In the genomic region with DNA sequence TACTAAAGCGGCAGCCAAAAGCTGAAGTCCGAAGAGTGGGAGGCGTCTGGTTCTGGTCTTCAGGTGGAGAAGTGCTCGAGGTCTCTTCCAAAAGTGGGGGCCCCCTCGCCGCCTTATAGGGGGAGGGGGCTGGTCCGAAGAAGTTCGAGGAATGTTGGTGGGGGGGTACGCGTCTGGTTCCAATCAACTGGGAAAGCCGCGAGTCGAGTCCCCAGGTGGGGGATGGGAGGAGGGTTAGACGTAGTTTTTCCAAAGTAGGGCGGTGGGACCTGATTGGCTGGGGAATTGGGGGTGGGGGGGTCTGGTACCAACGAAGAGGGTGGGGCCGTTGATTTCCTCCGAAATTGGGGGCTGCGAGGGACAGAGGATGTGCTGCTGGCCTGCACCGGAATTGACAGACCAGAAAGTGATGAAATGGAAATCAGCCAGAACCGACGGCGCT, we compare ENCODE assay signal across 9 cellular contexts. TPM values are rescaled to one million over a fixed set of nuclear protein-coding genes. Genes with fewer than 3 reads are reported as not detected.
DNase-seq lines count a peak whose midpoint lies in the region; ATAC-seq and TF ChIP-seq lines count a peak whose summit lies in the region.
"Had no signal": no experiment of that assay in that cellular context is flagged by ENCODE, and none has a peak within 500 bp of the region (broad histone marks: within the 10 kb centered on the region; RNA-seq: fewer than 3 reads in every experiment).

No MANE protein-coding gene starts in this region.

- peak overlapping the region; percentile 74 for H3K27ac Mint-ChIP-seq in activated CD4-positive, alpha-beta T cell treated with anti-CD3 and anti-CD28 coated beads for 36 hours
- peak overlapping the region; percentile 55 for H3K27ac Mint-ChIP-seq in activated CD8-positive, alpha-beta T cell treated with anti-CD3 and anti-CD28 coated beads for 36 hours

- POLR2A ChIA-PET in activated CD4-positive, alpha-beta T cell treated with anti-CD3 and anti-CD28 coated beads for 36 hours (lab: Charles Lee): interaction anchor here (1.1 kb wide), 1 partner anchor 63 kb away, joined by 3 read pairs; no protein-coding TSS in a partner anchor
- POLR2A ChIA-PET in activated CD8-positive, alpha-beta T cell treated with anti-CD3 and anti-CD28 coated beads for 36 hours (lab: Charles Lee): interaction anchor here (1.0 kb wide), 1 partner anchor 11 kb away, joined by 3 read pairs; no protein-coding TSS in a partner anchor

- H3K36me3 ChIP-seq in subcutaneous abdominal adipose tissue (ENCODE audit: control insufficient read depth in 5 of 5, insufficient read depth in 5 of 5, low read length in 5 of 5): no peaks in the 10 kb centered on the region

- H3K4me1 Mint-ChIP-seq in activated CD4-positive, alpha-beta T cell treated with anti-CD3 and anti-CD28 coated beads for 36 hours: peaks cover 53% of the 10 kb centered on the region
- peaks cover 55% of the 10 kb centered on the region for H3K4me1 Mint-ChIP-seq in activated CD8-positive, alpha-beta T cell treated with anti-CD3 and anti-CD28 coated beads for 36 hours (ENCODE audit: low read depth)

- peak overlapping the region; percentile 84 for H3K4me3 Mint-ChIP-seq in activated CD4-positive, alpha-beta T cell treated with anti-CD3 and anti-CD28 coated beads for 36 hours
- H3K4me3 Mint-ChIP-seq in activated CD8-positive, alpha-beta T cell treated with anti-CD3 and anti-CD28 coated beads for 36 hours: peak overlapping the region; percentile 73

- no peaks in the 10 kb centered on the region for H3K9me3 ChIP-seq in subcutaneous abdominal adipose tissue (ENCODE audit: control insufficient read depth in 5 of 5, low read length in 5 of 5)

- intact Hi-C loops in activated CD4-positive, alpha-beta T cell treated with anti-CD3 and anti-CD28 coated beads for 36 hours (cut with DNase I, micrococcal nuclease): loop anchor here in 1 of 2 experiments (2.0 kb wide), 2 partner anchors 39 to 59 kb away; a partner anchor contains a TSS
- intact Hi-C loops in activated CD8-positive, alpha-beta T cell treated with anti-CD3 and anti-CD28 coated beads for 36 hours (cut with micrococcal nuclease): no loop called here

- H3K4me1 ChIP-seq in subcutaneous abdominal adipose tissue (ENCODE audit: control insufficient read depth in 5 of 5, insufficient read depth in 5 of 5, low read length in 5 of 5): peaks cover 3 to 38% (median 27%) of the 10 kb centered on the region in 5 donors

- H3K9me3 Mint-ChIP-seq in activated CD4-positive, alpha-beta T cell treated with anti-CD3 and anti-CD28 coated beads for 36 hours (ENCODE audit: low read depth): no peaks in the 10 kb centered on the region
- no peaks in the 10 kb centered on the region for H3K9me3 Mint-ChIP-seq in activated CD8-positive, alpha-beta T cell treated with anti-CD3 and anti-CD28 coated beads for 36 hours

- peak overlapping the region in 2 of 5 donors; percentile 68 to 70 for H3K9ac ChIP-seq in subcutaneous abdominal adipose tissue (ENCODE audit: low read length in 5 of 5)

- peak overlapping the region; percentile 53 to 78 (median 65) for H3K4me3 ChIP-seq in subcutaneous abdominal adipose tissue (ENCODE audit: low read depth in 1 of 5, low read length in 5 of 5)

- no peaks in the 10 kb centered on the region for H3K36me3 Mint-ChIP-seq in activated CD4-positive, alpha-beta T cell treated with anti-CD3 and anti-CD28 coated beads for 36 hours (ENCODE audit: low read depth)
- no peaks in the 10 kb centered on the region for H3K36me3 Mint-ChIP-seq in activated CD8-positive, alpha-beta T cell treated with anti-CD3 and anti-CD28 coated beads for 36 hours (ENCODE audit: low read depth)

- H3K27me3 ChIP-seq in subcutaneous abdominal adipose tissue (ENCODE audit: control insufficient read depth in 5 of 5, insufficient read depth in 4 of 5, low read length in 5 of 5): peaks cover 7 to 26% (median 20%) of the 10 kb centered on the region in 5 donors

- no peak for DNase-seq in activated CD4-positive, alpha-beta T cell treated with anti-CD3 and anti-CD28 coated beads for 36 hours
- no peak for DNase-seq in activated CD4-positive, alpha-beta T cell treated with anti-CD3 and anti-CD28 coated beads for 1 hour
- peak; percentile 41 for DNase-seq in activated CD8-positive, alpha-beta T cell treated with anti-CD3 and anti-CD28 coated beads for 36 hours
- DNase-seq in islet precursor cell: peak; percentile 69
- no peak for DNase-seq in SHP77 treated with DMSO at 0.1 percent for 48 hours (lab: John Stamatoyannopoulos, UW)
- no peak for DNase-seq in NCI-H446 (lab: John Stamatoyannopoulos, UW)
- DNase-seq in stimulated activated CD4-positive, alpha-beta T cell treated with anti-CD3 and anti-CD28 coated beads, Interleukin-4, amount 100 ng/mL, for 4 hours: no peak

- no peak overlapping the region for H3K27ac ChIP-seq in subcutaneous abdominal adipose tissue (ENCODE audit: low read depth, low read length)

- H3K27me3 Mint-ChIP-seq in activated CD4-positive, alpha-beta T cell treated with anti-CD3 and anti-CD28 coated beads for 36 hours: peaks cover 4% of the 10 kb centered on the region
- peaks cover 2% of the 10 kb centered on the region for H3K27me3 Mint-ChIP-seq in activated CD8-positive, alpha-beta T cell treated with anti-CD3 and anti-CD28 coated beads for 36 hours

- no peak for ATAC-seq in activated CD4-positive, alpha-beta T cell treated with anti-CD3 and anti-CD28 coated beads for 36 hours
- ATAC-seq in activated CD8-positive, alpha-beta T cell treated with anti-CD3 and anti-CD28 coated beads for 36 hours: no peak

- CTCF ChIA-PET in activated CD4-positive, alpha-beta T cell treated with anti-CD3 and anti-CD28 coated beads for 36 hours (lab: Charles Lee): interaction anchor here (0.6 to 1.5 kb wide), 5 partner anchors 12 to 248 kb away, joined by 3 to 8 read pairs (median 3); no protein-coding TSS in a partner anchor
- CTCF ChIA-PET in activated CD8-positive, alpha-beta T cell treated with anti-CD3 and anti-CD28 coated beads for 36 hours (lab: Charles Lee): interaction anchor here (0.7 to 4.0 kb wide), 12 partner anchors 9 to 122 kb away, joined by 3 to 18 read pairs (median 4); no protein-coding TSS in a partner anchor

- no peak for TF ChIP-seq CTCF in activated CD8-positive, alpha-beta T cell treated with anti-CD3 and anti-CD28 coated beads for 36 hours (IDR thresholded peaks at IDR 0.05)

RNA-seq across cellular contexts. Expression of a gene that starts 0.6 kb away (rescaled TPM):
- total RNA-seq in activated CD4-positive, alpha-beta T cell treated with anti-CD3 and anti-CD28 coated beads for 36 hours: 10 to 100 TPM; 29.6 to 32.9 TPM
- total RNA-seq in activated CD8-positive, alpha-beta T cell treated with anti-CD3 and anti-CD28 coated beads for 36 hours: 10 to 100 TPM; 43.2 to 43.4 TPM

RNA-seq across cellular contexts. Expression of a gene that starts 59.7 kb away (rescaled TPM):
- total RNA-seq in activated CD4-positive, alpha-beta T cell treated with anti-CD3 and anti-CD28 coated beads for 36 hours: 1 to 10 TPM; 3.6 to 4.0 TPM
- 1 to 10 TPM; 5.0 to 5.3 TPM for total RNA-seq in activated CD8-positive, alpha-beta T cell treated with anti-CD3 and anti-CD28 coated beads for 36 hours
- total RNA-seq: dermis microvascular lymphatic vessel endothelial cell had no signal

Comparison
In these comparisons a context has a peak if more than half of its experiments do, and no peak if none do; other contexts are left out.
1. DNase-seq: peak in activated CD8-positive, alpha-beta T cell treated with anti-CD3 and anti-CD28 coated beads for 36 hours (single experiment) and islet precursor cell (single experiment); none in activated CD4-positive, alpha-beta T cell treated with anti-CD3 and anti-CD28 coated beads for 36 hours (single experiment), activated CD4-positive, alpha-beta T cell treated with anti-CD3 and anti-CD28 coated beads for 1 hour (single experiment), SHP77 treated with DMSO at 0.1 percent for 48 hours (single experiment), NCI-H446 (0 of 2) and stimulated activated CD4-positive, alpha-beta T cell treated with anti-CD3 and anti-CD28 coated beads, Interleukin-4, amount 100 ng/mL, for 4 hours (0 of 2).